ENCODE assay signal across 8 cellular contexts in the genomic region with DNA sequence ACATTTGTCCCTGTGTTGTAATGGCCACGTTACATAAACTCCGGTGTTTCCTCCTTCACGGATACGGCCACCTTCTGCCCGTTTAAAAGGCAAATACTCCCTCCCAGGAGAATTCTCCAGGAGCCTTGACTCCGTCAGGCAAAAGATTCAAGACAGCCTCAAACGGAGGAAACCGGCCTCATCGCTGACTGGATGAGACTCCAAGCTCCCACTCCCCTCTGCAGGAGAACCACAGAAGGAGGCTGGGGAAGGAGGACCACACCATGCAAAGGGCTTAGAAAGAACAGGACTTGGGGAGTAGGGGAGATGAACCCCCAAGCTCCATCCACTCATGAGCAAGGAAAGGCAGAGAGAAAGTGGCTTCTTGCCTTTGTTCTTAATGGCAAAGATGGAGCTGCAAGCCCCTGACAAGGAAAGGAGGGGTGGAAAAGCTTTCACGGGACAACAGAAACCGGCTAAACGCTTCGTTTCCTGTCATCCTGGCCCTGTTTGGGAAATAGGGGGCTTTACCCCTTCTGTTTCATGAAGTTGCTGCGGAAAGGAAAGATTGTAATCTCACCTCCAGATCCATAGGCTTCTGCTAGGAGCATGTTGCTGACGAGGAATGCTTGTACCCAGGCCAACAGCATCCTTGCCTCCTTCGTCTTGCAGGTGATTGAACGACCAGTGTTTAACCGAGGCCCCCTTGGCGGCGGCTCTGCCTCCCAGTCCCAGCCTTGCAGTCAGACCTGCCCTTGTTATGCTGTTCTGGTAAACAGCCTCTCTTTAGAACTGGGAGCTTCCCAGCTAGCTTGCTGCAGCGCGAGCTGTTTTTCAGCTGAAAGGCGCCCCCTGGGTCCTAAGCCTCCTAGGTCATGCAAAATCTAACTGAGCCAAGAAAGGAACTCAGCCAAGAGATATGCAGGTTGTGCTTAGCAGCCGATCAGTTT. TPM values are rescaled to one million over a fixed set of nuclear protein-coding genes. Genes with fewer than 3 reads are reported as not detected.
DNase-seq lines count a peak whose midpoint lies in the region; ATAC-seq and TF ChIP-seq lines count a peak whose summit lies in the region.

A gene with protein sequence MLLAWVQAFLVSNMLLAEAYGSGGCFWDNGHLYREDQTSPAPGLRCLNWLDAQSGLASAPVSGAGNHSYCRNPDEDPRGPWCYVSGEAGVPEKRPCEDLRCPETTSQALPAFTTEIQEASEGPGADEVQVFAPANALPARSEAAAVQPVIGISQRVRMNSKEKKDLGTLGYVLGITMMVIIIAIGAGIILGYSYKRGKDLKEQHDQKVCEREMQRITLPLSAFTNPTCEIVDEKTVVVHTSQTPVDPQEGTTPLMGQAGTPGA (minus strand): TSS at position 773 of the 929 bp plus-strand sequence. CDS start 144 bp downstream, at position 629.

- H3K27me3 ChIP-seq in IMR-90 (ENCODE audit: control insufficient read depth, insufficient read depth, low read length) (no peaks in the 10 kb centered on the region), mononuclear cell (ENCODE audit: insufficient read depth, low read length) (no peaks in the 10 kb centered on the region)

- CTCF ChIA-PET in IMR-90 (lab: Yijun Ruan, JAX), result interaction anchor here (0.7 to 2.2 kb wide), 4 partner anchors 10 to 21 kb away, joined by 4 to 10 read pairs (median 4); no protein-coding TSS in a partner anchor

- peak within 1 kb of the TSS; percentile 95 for H2AK5ac ChIP-seq in IMR-90 (ENCODE audit: low read depth, low read length)

- WGBS in IMR-90 (ENCODE audit: extremely low coverage in 2 of 2, insufficient read length in 1 of 2), 2 experiments, result 0% methylated on average over 10 of the region's 24 CpGs; no CpG with 5 or more reads in 1 of the 2 experiments

- peaks cover 17% of the 10 kb centered on the region for H3K36me3 ChIP-seq in IMR-90 (ENCODE audit: control insufficient read depth, insufficient read depth, low read length)

- H3K9ac ChIP-seq in IMR-90 (ENCODE audit: low read depth, low read length), result peak within 1 kb of the TSS; percentile 83

- no peaks in the 10 kb centered on the region for H3K27me3 Mint-ChIP-seq in activated T-cell treated with anti-CD3 and anti-CD28 coated beads, Interleukin-2, amount 50 U/mL, for 24 hours

- TF ChIP-seq RAD21 in IMR-90 (IDR thresholded peaks at IDR 0.05; ENCODE audit: low read length), result peak; percentile 40

- H4K91ac ChIP-seq in IMR-90 (ENCODE audit: insufficient read depth, low read depth, low read length), result peak within 1 kb of the TSS; percentile 86

- no peaks in the 10 kb centered on the region for H4K20me1 ChIP-seq in IMR-90 (ENCODE audit: insufficient read depth, low read length)

- H3K9me3 Mint-ChIP-seq in activated T-cell treated with anti-CD3 and anti-CD28 coated beads, Interleukin-2, amount 50 U/mL, for 24 hours, result no peaks in the 10 kb centered on the region

- H2BK20ac ChIP-seq in IMR-90 (ENCODE audit: low read depth, low read length), result peak within 1 kb of the TSS; percentile 72

- peak within 1 kb of the TSS; percentile 91 for H2AFZ ChIP-seq in IMR-90 (replicated peaks; ENCODE audit: low read length, poor library complexity)

- TF ChIP-seq CTCF in IMR-90 (conservative IDR thresholded peaks at IDR 0.05; ENCODE audit: low read depth, low read length) (peak; percentile 51), epithelial cell of proximal tubule (conservative IDR thresholded peaks at IDR 0.05; ENCODE audit: low read depth, low read length) (peak; percentile 52)

- POLR2A ChIA-PET in IMR-90 (lab: Charles Lee; ENCODE audit: unreplicated experiment), result interaction anchor here (0.8 kb wide), 1 partner anchor 115 kb away, joined by 3 read pairs; no protein-coding TSS in a partner anchor

- peak within 1 kb of the TSS; percentile 99 for H3K27ac Mint-ChIP-seq in activated T-cell treated with anti-CD3 and anti-CD28 coated beads, Interleukin-2, amount 50 U/mL, for 24 hours

- H3K9me3 ChIP-seq in IMR-90 (ENCODE audit: control insufficient read depth, insufficient read depth, low read length), result no peaks in the 10 kb centered on the region
- H3K9me3 ChIP-seq in mononuclear cell (ENCODE audit: low read depth, low read length), result no peaks in the 10 kb centered on the region

- H3K14ac ChIP-seq in IMR-90 (replicated peaks; ENCODE audit: low read depth, low read length), result peak within 1 kb of the TSS; percentile 100

- intact Hi-C loops in IMR-90 (cut with micrococcal nuclease), result loop anchor here (2.0 kb wide), 1 partner anchor 53 kb away; no protein-coding TSS in a partner anchor

- peaks cover 82% of the 10 kb centered on the region for H3K4me1 Mint-ChIP-seq in activated T-cell treated with anti-CD3 and anti-CD28 coated beads, Interleukin-2, amount 50 U/mL, for 24 hours (ENCODE audit: low read depth)

- peak within 1 kb of the TSS; percentile 36 for H4K5ac ChIP-seq in IMR-90 (ENCODE audit: low read depth, low read length)

- H3K9me1 ChIP-seq in IMR-90 (ENCODE audit: insufficient read depth, low read length), result 0 out of 2 replicates have a peak, but pooled peaks cover 7% of the 10 kb centered on the region

- peak within 1 kb of the TSS; percentile 90 for H2BK5ac ChIP-seq in IMR-90 (ENCODE audit: low read depth, low read length, poor library complexity, severe bottlenecking)

- H3K4me2 ChIP-seq in IMR-90 (ENCODE audit: low read depth, low read length), result peak within 1 kb of the TSS; percentile 93

- peak within 1 kb of the TSS; percentile 39; the same call in 2 of the 3 replicates for H2BK15ac ChIP-seq in IMR-90 (ENCODE audit: low read depth, low read length)

- peaks cover 16 to 35% of the 10 kb centered on the region in 2 experiments for H3K79me1 ChIP-seq in IMR-90 (ENCODE audit: low read depth in 1 of 2, low read length in 2 of 2)

- H3K4ac ChIP-seq in IMR-90 (ENCODE audit: low read depth, low read length), result peak within 1 kb of the TSS; percentile 98

- dilution Hi-C loops in IMR-90 (cut with HindIII; ENCODE audit: low sequenced_read_pairs, unreplicated experiment), result no loop called here

- DNase-seq in GDM1 (lab: John Stamatoyannopoulos, UW), result peak; percentile 66
- DNase-seq in IMR-90, result peak; percentile 91
- DNase-seq in activated T-cell treated with anti-CD3 and anti-CD28 coated beads, Interleukin-2, amount 50 U/mL, for 24 hours, result peak; percentile 84
- no peak for DNase-seq in epithelial cell of proximal tubule (ENCODE audit: low read depth)
- DNase-seq in stimulated activated CD8-positive, alpha-beta memory T cell treated with anti-CD3 and anti-CD28 coated beads, Interleukin-15, amount 100 ng/mL, for 48 hours (ENCODE audit: low read depth in 2 of 2), result peak; percentile 72 to 74

- H3K4me1 ChIP-seq in IMR-90 (ENCODE audit: control insufficient read depth, insufficient read depth, low read length) (peaks cover 9% of the 10 kb centered on the region; the same call in 1 of the 2 replicates), mononuclear cell (ENCODE audit: insufficient read depth, low read length) (peaks cover 80% of the 10 kb centered on the region)

- H2BK120ac ChIP-seq in IMR-90 (ENCODE audit: low read depth, low read length), result peak within 1 kb of the TSS; percentile 82

- H3K4me3 Mint-ChIP-seq in activated T-cell treated with anti-CD3 and anti-CD28 coated beads, Interleukin-2, amount 50 U/mL, for 24 hours, result peak within 1 kb of the TSS; percentile 94

- peak within 1 kb of the TSS; percentile 54 for H3K4me3 ChIP-seq in IMR-90 (ENCODE audit: insufficient read depth, low read depth, low read length)
- H3K4me3 ChIP-seq in epithelial cell of proximal tubule (ENCODE audit: low read depth, low read length), result peak within 1 kb of the TSS; percentile 70
- H3K4me3 ChIP-seq in mononuclear cell (ENCODE audit: low read length), result peak within 1 kb of the TSS; percentile 57

- peak; percentile 73 for ATAC-seq in IMR-90 (ENCODE audit: low read depth)
- no peak for ATAC-seq in GM18873 (IDR thresholded peaks at IDR 0.05; ENCODE audit: low FRiP score, unreplicated experiment)

- peak within 1 kb of the TSS; percentile 82; the same call in 1 of the 2 replicates for H3K56ac ChIP-seq in IMR-90 (ENCODE audit: extremely low read depth, insufficient read depth, low read length)

- peak within 1 kb of the TSS; percentile 95 for H2AK9ac ChIP-seq in IMR-90 (replicated peaks; ENCODE audit: low read depth, low read length, poor library complexity)

- H3K36me3 Mint-ChIP-seq in activated T-cell treated with anti-CD3 and anti-CD28 coated beads, Interleukin-2, amount 50 U/mL, for 24 hours (ENCODE audit: low read depth), result peaks cover 15% of the 10 kb centered on the region

- H3K23ac ChIP-seq in IMR-90 (ENCODE audit: low read depth, low read length), result peak within 1 kb of the TSS; percentile 100

- in situ Hi-C loops in IMR-90 (cut with MboI; ENCODE audit: low sequenced_read_pairs), result no loop called here

- BruUV-seq in IMR-90 (replicated peaks; lab: Mats Ljungman, UMichigan), result no TSS peak

- H4K8ac ChIP-seq in IMR-90 (ENCODE audit: low read depth in 2 of 2, low read length in 2 of 2), result peak within 1 kb of the TSS; percentile 6 to 89; a peak in 3 of 4 replicates

- peak within 1 kb of the TSS; percentile 55 for H3K18ac ChIP-seq in IMR-90 (ENCODE audit: low read depth, low read length)

- H3K27ac ChIP-seq in IMR-90 (ENCODE audit: insufficient read depth, low read length), result peak within 1 kb of the TSS; percentile 69

- peak; percentile 71; the same call in 1 of the 2 replicates for TF ChIP-seq POLR2A in IMR-90 (IDR thresholded peaks at IDR 0.05; ENCODE audit: low read depth, low read length)

TF ChIP-seq in IMR-90, 13 proteins besides CTCF, POLR2A, EP300 and RAD21 (continues in another document):
- TF ChIP-seq, protein P1, sequence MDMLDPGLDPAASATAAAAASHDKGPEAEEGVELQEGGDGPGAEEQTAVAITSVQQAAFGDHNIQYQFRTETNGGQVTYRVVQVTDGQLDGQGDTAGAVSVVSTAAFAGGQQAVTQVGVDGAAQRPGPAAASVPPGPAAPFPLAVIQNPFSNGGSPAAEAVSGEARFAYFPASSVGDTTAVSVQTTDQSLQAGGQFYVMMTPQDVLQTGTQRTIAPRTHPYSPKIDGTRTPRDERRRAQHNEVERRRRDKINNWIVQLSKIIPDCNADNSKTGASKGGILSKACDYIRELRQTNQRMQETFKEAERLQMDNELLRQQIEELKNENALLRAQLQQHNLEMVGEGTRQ (IDR thresholded peaks at IDR 0.05; ENCODE audit: low read depth, low read length), result no peak

TF ChIP-seq in PFSK-1, 5 proteins besides CTCF, POLR2A, EP300 and RAD21 (continues in another document):
- TF ChIP-seq SIN3A (IDR thresholded peaks at IDR 0.05; ENCODE audit: borderline replicate concordance, insufficient read depth, low read length) (no peak), TAF1 (IDR thresholded peaks at IDR 0.05; ENCODE audit: borderline replicate concordance, insufficient read depth, low read length) (0 out of 2 replicates have a peak, but pooled peaks have one; percentile 16), FOXP2 (optimal IDR thresholded peaks at IDR 0.05; ENCODE audit: borderline replicate concordance, extremely low read depth, extremely low read length, insufficient read depth) (peak; percentile 93)

RNA-seq across cellular contexts. Expression of the gene that starts here (rescaled TPM):
- total RNA-seq in IMR-90 (2012; rRNA removed) (12.9 and 13.3 TPM in 2 replicates), epithelial cell of proximal tubule (2.6 and 11.8 TPM in 2 replicates), mononuclear cell (608 TPM)
- polyA plus RNA-seq in IMR-90 (2012; rRNA removed), result 16.8 and 17.6 TPM in 2 replicates
- 15.1 and 28.9 TPM in 2 replicates for polyA plus RNA-seq in IMR-90 (2012; cell fraction: cytosol; rRNA removed)
- 18.3 and 21.2 TPM in 2 replicates for polyA plus RNA-seq in IMR-90 (2012; cell fraction: nucleus; rRNA removed; ENCODE audit: low replicate concordance)
- polyA plus RNA-seq in PFSK-1 (2012; ENCODE audit: insufficient read length, low read depth), result 0.61 TPM

Comparison
In these comparisons a context has a peak if more than half of its experiments do, and no peak if none do; other contexts are left out.
1. RNA of the gene that starts here (total RNA-seq): 608 TPM in mononuclear cell (single experiment); 12.9 to 13.3 TPM in IMR-90 and 2.6 to 11.8 TPM in epithelial cell of proximal tubule; every median in the first group is over 10 times any median in the second.
2. Peak in every context shown above with its lines, with median percentiles within 50 percentile points of each other: H3K4me3 ChIP-seq.